1 cellular context compared by ENCODE assay signal in genomic region chr2:9141379-9141667, GRCh38.
TF ChIP-seq lines count a peak whose summit lies in the region.

No MANE protein-coding gene starts in this region.

TF ChIP-seq in IMR-90, 13 proteins besides CTCF, POLR2A, EP300 and RAD21 (continued from another document):
- TF ChIP-seq RFX5 (IDR thresholded peaks at IDR 0.05; ENCODE audit: low read depth, low read length) (no peak), MXI1 (IDR thresholded peaks at IDR 0.05; ENCODE audit: borderline replicate concordance, low read depth, low read length) (no peak), MAFK (IDR thresholded peaks at IDR 0.05; ENCODE audit: low read depth, low read length) (no peak), CEBPB (IDR thresholded peaks at IDR 0.05; ENCODE audit: low read depth, low read length) (no peak), ELK1 (IDR thresholded peaks at IDR 0.05; ENCODE audit: borderline replicate concordance, low read depth, low read length) (no peak), MAZ (IDR thresholded peaks at IDR 0.05; ENCODE audit: borderline replicate concordance, low read depth, low read length) (no peak)
